In genomic region chr6:158006821-158007570, GRCh38 we compare ENCODE assay signal across 14 cellular contexts.
"Had no signal": no experiment of that assay in that cellular context is flagged by ENCODE, and none has a peak within 500 bp of the region (broad histone marks: within the 10 kb centered on the region; RNA-seq: fewer than 3 reads in every experiment).

No MANE protein-coding gene starts in this region.

- H3K4me3 ChIP-seq: cardiac muscle cell, coronary artery, gastroesophageal sphincter, pancreas, tibial artery, vagina had no signal

- H3K27ac Mint-ChIP-seq: activated CD4-positive, alpha-beta memory T cell treated with anti-CD3 and anti-CD28 coated beads for 36 hours had no signal

- ATAC-seq: activated T-cell treated with anti-CD3 and anti-CD28 coated beads, Interleukin-2, amount 50 U/mL, for 4 hours; gastroesophageal sphincter; pancreas had no signal

- H3K27me3 ChIP-seq: cardiac muscle cell, gastroesophageal sphincter, pancreas, tibial artery, vagina had no signal

- H3K27ac ChIP-seq: cardiac muscle cell, coronary artery had no signal

- H3K27me3 Mint-ChIP-seq: activated CD4-positive, alpha-beta memory T cell treated with anti-CD3 and anti-CD28 coated beads for 36 hours had no signal

- H3K4me3 Mint-ChIP-seq: activated CD4-positive, alpha-beta memory T cell treated with anti-CD3 and anti-CD28 coated beads for 36 hours; activated T-cell treated with anti-CD3 and anti-CD28 coated beads, Interleukin-2, amount 50 U/mL, for 4 hours had no signal

- H3K9me3 ChIP-seq: gastroesophageal sphincter, pancreas, tibial artery, vagina had no signal

- DNase-seq: activated CD4-positive, alpha-beta memory T cell treated with anti-CD3 and anti-CD28 coated beads for 36 hours; activated CD4-positive, alpha-beta T cell treated with anti-CD3 and anti-CD28 coated beads for 1 hour; activated gamma-delta T cell treated with Interleukin-2 at 50 U/mL for 16 hours; activated T-cell treated with anti-CD3 and anti-CD28 coated beads, Interleukin-2, amount 50 U/mL, for 4 hours; effector memory CD4-positive, alpha-beta T cell; kidney glomerular epithelial cell; stimulated activated CD4-positive, alpha-beta T cell treated with anti-CD3 and anti-CD28 coated beads, Interleukin-4, amount 100 ng/mL, for 4 hours; SW 1271; tibial artery had no signal

- H3K36me3 ChIP-seq: cardiac muscle cell, gastroesophageal sphincter, pancreas, tibial artery, vagina had no signal

- H3K9me3 Mint-ChIP-seq: activated CD4-positive, alpha-beta memory T cell treated with anti-CD3 and anti-CD28 coated beads for 36 hours; activated T-cell treated with anti-CD3 and anti-CD28 coated beads, Interleukin-2, amount 50 U/mL, for 4 hours had no signal
